ENCODE assay signal across 1 cellular context in genomic region chr9:136621734-136622093, GRCh38.
A peak's percentile ranks its signal among the peaks of the same experiment; 100 is the strongest.
TF ChIP-seq lines count a peak whose summit lies in the region.

No MANE protein-coding gene starts in this region.

TF ChIP-seq in K562, 482 proteins besides CTCF, POLR2A, EP300 and RAD21:
- no peak for TF ChIP-seq SRSF3 (IDR thresholded peaks at IDR 0.05; ENCODE audit: insufficient read depth, low read length)
- no peak for TF ChIP-seq SMARCA4 (IDR thresholded peaks at IDR 0.05)
- no peak for TF ChIP-seq ZNF140 (CRISPR knock-in tag; IDR thresholded peaks at IDR 0.05)
- no peak for TF ChIP-seq ZNF354B (CRISPR knock-in tag; IDR thresholded peaks at IDR 0.05)
- TF ChIP-seq POLR2G (IDR thresholded peaks at IDR 0.05; ENCODE audit: low read depth, low read length): peak; percentile 2
- no peak for TF ChIP-seq PREB (CRISPR knock-in tag; IDR thresholded peaks at IDR 0.05)
- no peak for TF ChIP-seq CHD7 (IDR thresholded peaks at IDR 0.05; ENCODE audit: low read depth, low read length)
- TF ChIP-seq E2F6 (IDR thresholded peaks at IDR 0.05; ENCODE audit: borderline replicate concordance in 1 of 2, extremely low read depth in 1 of 2, insufficient read depth in 1 of 2, insufficient read length in 1 of 2, low read depth in 1 of 2, low read length in 1 of 2, poor library complexity in 1 of 2, severe bottlenecking in 1 of 2): no peak
TF ChIP-seq in K562: peak in this region for 1.
